1 cellular context compared by ENCODE assay signal in the genomic region with DNA sequence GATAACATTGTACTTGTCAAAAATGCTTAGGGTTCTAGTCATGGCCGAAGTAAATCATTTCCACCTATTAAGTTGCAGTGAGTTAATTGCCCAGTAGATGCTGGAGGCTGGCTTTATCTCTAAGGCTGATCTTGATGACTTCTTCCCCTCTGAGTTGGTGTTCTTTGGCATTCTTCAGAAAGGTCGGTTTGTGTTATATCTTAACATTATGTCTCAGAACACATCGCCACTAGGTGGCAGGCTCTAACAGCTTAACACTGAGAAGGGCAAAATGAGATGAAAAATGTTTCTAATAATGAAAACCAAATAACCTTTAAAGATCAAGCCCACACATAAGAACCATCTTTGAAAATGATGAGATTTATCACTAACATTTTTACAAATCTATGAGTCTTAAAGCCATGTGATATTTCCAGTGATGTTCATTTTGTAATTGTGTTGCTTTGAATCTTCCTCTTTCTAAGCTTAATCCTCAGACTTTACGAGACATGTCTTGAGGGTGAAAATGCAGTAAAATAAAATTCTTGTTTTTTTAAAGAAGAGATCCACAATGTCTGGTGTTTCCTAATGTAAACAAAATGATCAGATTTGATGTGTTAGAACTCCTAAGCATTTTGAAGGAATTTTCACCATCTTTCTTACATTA.
TF ChIP-seq lines count a peak whose summit lies in the region.

No MANE protein-coding gene starts in this region.

TF ChIP-seq in HCT116, 20 proteins besides CTCF, POLR2A, EP300 and RAD21 (continued from another document):
- TF ChIP-seq JUND (IDR thresholded peaks at IDR 0.05) (no peak), CEBPB (IDR thresholded peaks at IDR 0.05; ENCODE audit: low read depth) (no peak), FOSL1 (IDR thresholded peaks at IDR 0.05; ENCODE audit: low read depth) (no peak), ZNF274 (IDR thresholded peaks at IDR 0.05; ENCODE audit: low read depth, low read length) (no peak), EZH2phosphoT487 (IDR thresholded peaks at IDR 0.05; ENCODE audit: borderline replicate concordance) (no peak), SP1 (IDR thresholded peaks at IDR 0.05; ENCODE audit: low read depth) (no peak), YY1 (IDR thresholded peaks at IDR 0.05; ENCODE audit: extremely low read depth, insufficient replicate concordance, low read depth, low read length) (no peak), CBX3 (IDR thresholded peaks at IDR 0.05; ENCODE audit: low read depth) (no peak)
- TF ChIP-seq, protein P1, sequence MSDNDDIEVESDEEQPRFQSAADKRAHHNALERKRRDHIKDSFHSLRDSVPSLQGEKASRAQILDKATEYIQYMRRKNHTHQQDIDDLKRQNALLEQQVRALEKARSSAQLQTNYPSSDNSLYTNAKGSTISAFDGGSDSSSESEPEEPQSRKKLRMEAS (IDR thresholded peaks at IDR 0.05) = no peak
- TF ChIP-seq, protein P2, sequence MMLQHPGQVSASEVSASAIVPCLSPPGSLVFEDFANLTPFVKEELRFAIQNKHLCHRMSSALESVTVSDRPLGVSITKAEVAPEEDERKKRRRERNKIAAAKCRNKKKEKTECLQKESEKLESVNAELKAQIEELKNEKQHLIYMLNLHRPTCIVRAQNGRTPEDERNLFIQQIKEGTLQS (IDR thresholded peaks at IDR 0.05) = no peak
- TF ChIP-seq, protein P3, sequence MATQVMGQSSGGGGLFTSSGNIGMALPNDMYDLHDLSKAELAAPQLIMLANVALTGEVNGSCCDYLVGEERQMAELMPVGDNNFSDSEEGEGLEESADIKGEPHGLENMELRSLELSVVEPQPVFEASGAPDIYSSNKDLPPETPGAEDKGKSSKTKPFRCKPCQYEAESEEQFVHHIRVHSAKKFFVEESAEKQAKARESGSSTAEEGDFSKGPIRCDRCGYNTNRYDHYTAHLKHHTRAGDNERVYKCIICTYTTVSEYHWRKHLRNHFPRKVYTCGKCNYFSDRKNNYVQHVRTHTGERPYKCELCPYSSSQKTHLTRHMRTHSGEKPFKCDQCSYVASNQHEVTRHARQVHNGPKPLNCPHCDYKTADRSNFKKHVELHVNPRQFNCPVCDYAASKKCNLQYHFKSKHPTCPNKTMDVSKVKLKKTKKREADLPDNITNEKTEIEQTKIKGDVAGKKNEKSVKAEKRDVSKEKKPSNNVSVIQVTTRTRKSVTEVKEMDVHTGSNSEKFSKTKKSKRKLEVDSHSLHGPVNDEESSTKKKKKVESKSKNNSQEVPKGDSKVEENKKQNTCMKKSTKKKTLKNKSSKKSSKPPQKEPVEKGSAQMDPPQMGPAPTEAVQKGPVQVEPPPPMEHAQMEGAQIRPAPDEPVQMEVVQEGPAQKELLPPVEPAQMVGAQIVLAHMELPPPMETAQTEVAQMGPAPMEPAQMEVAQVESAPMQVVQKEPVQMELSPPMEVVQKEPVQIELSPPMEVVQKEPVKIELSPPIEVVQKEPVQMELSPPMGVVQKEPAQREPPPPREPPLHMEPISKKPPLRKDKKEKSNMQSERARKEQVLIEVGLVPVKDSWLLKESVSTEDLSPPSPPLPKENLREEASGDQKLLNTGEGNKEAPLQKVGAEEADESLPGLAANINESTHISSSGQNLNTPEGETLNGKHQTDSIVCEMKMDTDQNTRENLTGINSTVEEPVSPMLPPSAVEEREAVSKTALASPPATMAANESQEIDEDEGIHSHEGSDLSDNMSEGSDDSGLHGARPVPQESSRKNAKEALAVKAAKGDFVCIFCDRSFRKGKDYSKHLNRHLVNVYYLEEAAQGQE (IDR thresholded peaks at IDR 0.05; ENCODE audit: low read depth) = no peak
